ENCODE assay signal across 18 cellular contexts in the genomic region with DNA sequence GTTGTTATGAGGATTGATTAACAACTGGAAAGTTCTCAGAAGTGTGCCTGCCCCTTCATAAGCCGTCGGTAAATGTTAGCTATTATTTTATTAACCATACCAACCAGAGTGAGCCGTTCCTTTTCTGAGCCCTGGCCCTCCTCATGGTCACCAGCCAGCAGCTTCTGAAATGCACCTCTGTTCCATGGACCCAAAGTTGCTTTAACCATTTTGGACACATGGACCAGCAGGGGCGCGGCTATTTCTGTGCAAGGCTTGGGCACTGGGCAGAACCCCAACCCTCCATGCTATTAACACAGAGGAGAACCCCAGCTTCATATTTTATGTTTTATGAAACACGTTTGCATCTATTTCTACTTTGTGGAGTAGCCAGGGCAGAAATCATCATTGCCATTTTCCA. TPM values are rescaled to one million over a fixed set of nuclear protein-coding genes. Genes with fewer than 3 reads are reported as not detected.
DNase-seq lines count a peak whose midpoint lies in the region; ATAC-seq and TF ChIP-seq lines count a peak whose summit lies in the region.
"Had no signal": no experiment of that assay in that cellular context is flagged by ENCODE, and none has a peak within 500 bp of the region (broad histone marks: within the 10 kb centered on the region; RNA-seq: fewer than 3 reads in every experiment).

No MANE protein-coding gene starts in this region.

- peaks cover 6% of the 10 kb centered on the region for H3K79me2 ChIP-seq in trophoblast cell (ENCODE audit: control insufficient read depth, insufficient read depth, low read length, poor library complexity)

- H3K4me2 ChIP-seq in trophoblast cell (ENCODE audit: low read length): no peak overlapping the region
- H3K4me2 ChIP-seq: A549 had no signal

- no peak overlapping the region for H3K9ac ChIP-seq in trophoblast cell (ENCODE audit: low read length)

- TF ChIP-seq EP300 in esophagus muscularis mucosa (IDR thresholded peaks at IDR 0.05) (no peak), transverse colon (IDR thresholded peaks at IDR 0.05; ENCODE audit: low read depth) (no peak)

- peaks cover 2% of the 10 kb centered on the region for H3K36me3 Mint-ChIP-seq in activated naive CD8-positive, alpha-beta T cell
- H3K36me3 Mint-ChIP-seq in activated naive CD8-positive, alpha-beta T cell treated with anti-CD3 and anti-CD28 coated beads, Interleukin-2, amount 50 U/mL, for 24 hours (ENCODE audit: low read depth): no peaks in the 10 kb centered on the region
- H3K36me3 Mint-ChIP-seq: stimulated activated naive B cell treated with anti-CD40 and anti-IgM and Interleukin-4, amounts not matched to agents 10 μg/mL and 1 μg/mL and 100 μg/mL, for 72 hours; WTC11 had no signal

- H3K27ac ChIP-seq in esophagus muscularis mucosa (replicated peaks in 1 of 4): peak overlapping the region; percentile 74 to 83 (median 80)
- H3K27ac ChIP-seq in trophoblast cell (ENCODE audit: low read depth, low read length): peak overlapping the region; percentile 80
- peak overlapping the region; percentile 79 to 91 (median 84) for H3K27ac ChIP-seq in transverse colon

- peak overlapping the region; percentile 80 for H2BK5ac ChIP-seq in trophoblast cell (ENCODE audit: low read depth, low read length, poor library complexity)

- H3K36me3 ChIP-seq in esophagus muscularis mucosa (no peaks in the 10 kb centered on the region), trophoblast cell (ENCODE audit: control insufficient read depth in 1 of 2, insufficient read depth in 2 of 2, low read length in 2 of 2) (no peaks in the 10 kb centered on the region), transverse colon (no peaks in the 10 kb centered on the region)

- H3K4me3 ChIP-seq in esophagus muscularis mucosa: peak overlapping the region in 1 of 4 donors; percentile 4
- H3K4me3 ChIP-seq in trophoblast cell (ENCODE audit: low read depth, low read length): no peak overlapping the region
- no peak overlapping the region for H3K4me3 ChIP-seq in transverse colon
- H3K4me3 ChIP-seq: A549 had no signal

- peak overlapping the region; percentile 82 for H3K14ac ChIP-seq in trophoblast cell (ENCODE audit: low read length)

- intact Hi-C loops in esophagus muscularis mucosa (cut with DNase I) (no loop called here), transverse colon (cut with DNase I; ENCODE audit: low total_unique reads) (no loop called here)

- H4K8ac ChIP-seq in trophoblast cell (ENCODE audit: low read depth, low read length): no peak overlapping the region

- in situ Hi-C loops in transverse colon (cut with MboI; ENCODE audit: low pct_ligation_motif_present in 1 of 4, low pct_unique_long_range_greater_than_20kb in 1 of 4, low sequenced_read_pairs in 3 of 4): loop anchor here in 1 of 4 donors (25.0 kb wide), 1 partner anchor 287 kb away; the partner anchor contains the start of genes LRRN4CL and UBXN1

- peak overlapping the region; percentile 85 for H2BK12ac ChIP-seq in trophoblast cell (ENCODE audit: low read length)

- peak overlapping the region; percentile 82 for H2BK120ac ChIP-seq in trophoblast cell (ENCODE audit: insufficient read depth, low read length, poor library complexity)

- TF ChIP-seq CTCF in esophagus muscularis mucosa (IDR thresholded peaks at IDR 0.05) (no peak), transverse colon (IDR thresholded peaks at IDR 0.05) (no peak)

- H3K9me3 Mint-ChIP-seq in activated naive CD8-positive, alpha-beta T cell (ENCODE audit: low read depth): no peaks in the 10 kb centered on the region
- H3K9me3 Mint-ChIP-seq in activated naive CD8-positive, alpha-beta T cell treated with anti-CD3 and anti-CD28 coated beads, Interleukin-2, amount 50 U/mL, for 24 hours: no peaks in the 10 kb centered on the region
- H3K9me3 Mint-ChIP-seq: IgD-negative memory B cell; stimulated activated naive B cell treated with anti-CD40 and anti-IgM and Interleukin-4, amounts not matched to agents 10 μg/mL and 1 μg/mL and 100 μg/mL, for 72 hours; WTC11 had no signal

- ATAC-seq in activated naive CD8-positive, alpha-beta T cell treated with anti-CD3 and anti-CD28 coated beads, Interleukin-2, amount 50 U/mL, for 24 hours: no peak
- no peak for ATAC-seq in HG02588 (IDR thresholded peaks at IDR 0.05; ENCODE audit: unreplicated experiment)
- no peak for ATAC-seq in GM19463 (IDR thresholded peaks at IDR 0.05; ENCODE audit: unreplicated experiment)
- ATAC-seq: A549; stimulated activated naive B cell treated with anti-CD40 and anti-IgM and Interleukin-4, amounts not matched to agents 10 μg/mL and 1 μg/mL and 100 μg/mL, for 72 hours; WTC11 had no signal

- 22% methylated on average over 5 of the region's 6 CpGs for WGBS in esophagus muscularis mucosa
- no CpG with 5 or more reads among the region's 6 CpGs for WGBS in trophoblast cell (ENCODE audit: extremely low coverage, insufficient coverage, insufficient read length)
- WGBS in transverse colon (ENCODE audit: low coverage in 1 of 2), 2 donors: 30 to 56% methylated on average over 2 to 6 of the region's 6 CpGs

- no peak overlapping the region for H2AFZ ChIP-seq in trophoblast cell (ENCODE audit: insufficient read depth, low read length, poor library complexity)

- H3K23ac ChIP-seq in trophoblast cell (ENCODE audit: low read length): no peak overlapping the region

- peaks cover 58 to 85% (median 84%) of the 10 kb centered on the region in 4 donors for H3K4me1 ChIP-seq in esophagus muscularis mucosa
- H3K4me1 ChIP-seq in trophoblast cell (ENCODE audit: control insufficient read depth in 1 of 2, insufficient read depth in 2 of 2, low read length in 2 of 2): peaks cover 34 to 43% of the 10 kb centered on the region in 2 experiments
- peaks cover 51 to 70% (median 52%) of the 10 kb centered on the region in 4 donors for H3K4me1 ChIP-seq in transverse colon

- no peak overlapping the region for H3K18ac ChIP-seq in trophoblast cell (ENCODE audit: low read length)

- peak overlapping the region; percentile 63 for H2AK5ac ChIP-seq in trophoblast cell (ENCODE audit: low read length)

- H4K91ac ChIP-seq in trophoblast cell (ENCODE audit: low read depth, low read length): peak overlapping the region; percentile 98

- H4K12ac ChIP-seq in trophoblast cell (ENCODE audit: low read depth, low read length): no peak overlapping the region

- no peaks in the 10 kb centered on the region for H3K9me3 ChIP-seq in esophagus muscularis mucosa
- H3K9me3 ChIP-seq in trophoblast cell (ENCODE audit: insufficient read depth, low read depth, low read length): no peaks in the 10 kb centered on the region
- no peaks in the 10 kb centered on the region for H3K9me3 ChIP-seq in transverse colon
- H3K9me3 ChIP-seq: A549 had no signal

- TF ChIP-seq POLR2A in esophagus muscularis mucosa (IDR thresholded peaks at IDR 0.05; ENCODE audit: low read depth) (no peak), transverse colon (IDR thresholded peaks at IDR 0.05) (no peak)

- H3K27ac Mint-ChIP-seq in activated naive CD8-positive, alpha-beta T cell: peak overlapping the region; percentile 50
- H3K27ac Mint-ChIP-seq in activated naive CD8-positive, alpha-beta T cell treated with anti-CD3 and anti-CD28 coated beads, Interleukin-2, amount 50 U/mL, for 24 hours: no peak overlapping the region
- H3K27ac Mint-ChIP-seq: stimulated activated naive B cell treated with anti-CD40 and anti-IgM and Interleukin-4, amounts not matched to agents 10 μg/mL and 1 μg/mL and 100 μg/mL, for 72 hours; WTC11 had no signal

- no peak overlapping the region for H3K4me3 Mint-ChIP-seq in activated naive CD8-positive, alpha-beta T cell
- H3K4me3 Mint-ChIP-seq in activated naive CD8-positive, alpha-beta T cell treated with anti-CD3 and anti-CD28 coated beads, Interleukin-2, amount 50 U/mL, for 24 hours: no peak overlapping the region
- H3K4me3 Mint-ChIP-seq: IgD-negative memory B cell; stimulated activated naive B cell treated with anti-CD40 and anti-IgM and Interleukin-4, amounts not matched to agents 10 μg/mL and 1 μg/mL and 100 μg/mL, for 72 hours; WTC11 had no signal

- H3K4ac ChIP-seq in trophoblast cell (ENCODE audit: low read depth, low read length): no peak overlapping the region

- peaks cover 52% of the 10 kb centered on the region for H3K4me1 Mint-ChIP-seq in activated naive CD8-positive, alpha-beta T cell (ENCODE audit: low read depth)
- peaks cover 50% of the 10 kb centered on the region for H3K4me1 Mint-ChIP-seq in activated naive CD8-positive, alpha-beta T cell treated with anti-CD3 and anti-CD28 coated beads, Interleukin-2, amount 50 U/mL, for 24 hours

- DNase-seq in activated naive CD8-positive, alpha-beta T cell treated with anti-CD3 and anti-CD28 coated beads, Interleukin-2, amount 50 U/mL, for 24 hours: no peak
- no peak for DNase-seq in esophagus muscularis mucosa (ENCODE audit: extremely low spot score)
- no peak for DNase-seq in trophoblast cell
- DNase-seq in transverse colon: no peak
- DNase-seq in HPDE6-E6E7 (ENCODE audit: extremely low spot score): no peak
- DNase-seq: activated naive CD4-positive, alpha-beta T cell; dermis blood vessel endothelial cell; mesendoderm; NCI-H1105 treated with DMSO at 0.1 percent for 48 hours; NCI-H345; retina; stimulated activated naive B cell treated with anti-CD40 and anti-IgM and Interleukin-4, amounts not matched to agents 10 μg/mL and 1 μg/mL and 100 μg/mL, for 72 hours had no signal

- peaks cover 35% of the 10 kb centered on the region for H3K79me1 ChIP-seq in trophoblast cell (ENCODE audit: low read length)

- no peaks in the 10 kb centered on the region for H3K27me3 Mint-ChIP-seq in activated naive CD8-positive, alpha-beta T cell
- H3K27me3 Mint-ChIP-seq in activated naive CD8-positive, alpha-beta T cell treated with anti-CD3 and anti-CD28 coated beads, Interleukin-2, amount 50 U/mL, for 24 hours: no peaks in the 10 kb centered on the region

- H3K27me3 ChIP-seq in esophagus muscularis mucosa: no peaks in the 10 kb centered on the region
- H3K27me3 ChIP-seq in trophoblast cell (ENCODE audit: insufficient read depth, low read length): no peaks in the 10 kb centered on the region
- no peaks in the 10 kb centered on the region for H3K27me3 ChIP-seq in transverse colon

RNA-seq across cellular contexts. Expression of gene SCGB1A1, which starts 18.6 kb away (rescaled TPM):
- total RNA-seq in esophagus muscularis mucosa: 1 to 10 TPM in 1 of 4 donors, not detected in 3; 3.0 TPM
- polyA plus RNA-seq in trophoblast cell (2013): not detected in 2 replicates
- total RNA-seq in transverse colon: not detected
- total RNA-seq: dermis blood vessel endothelial cell had no signal
- polyA plus RNA-seq: IgD-negative memory B cell had no signal
